In genomic region chr12:69007166-69007857, GRCh38 we compare ENCODE assay signal across 10 cellular contexts.
DNase-seq lines count a peak whose midpoint lies in the region; ATAC-seq, FAIRE-seq and TF ChIP-seq lines count a peak whose summit lies in the region.
"Had no signal": no experiment of that assay in that cellular context is flagged by ENCODE, and none has a peak within 500 bp of the region (broad histone marks: within the 10 kb centered on the region; RNA-seq: fewer than 3 reads in every experiment).

No MANE protein-coding gene starts in this region.

- H2AFZ ChIP-seq in H1 (ENCODE audit: low read length) = no peak overlapping the region

- WGBS in H1 (ENCODE audit: extremely low coverage in 1 of 2, insufficient coverage in 1 of 2, insufficient read length in 1 of 2, insufficient replicate concordance in 2 of 2, low coverage in 1 of 2, low lambda C conversion rate in 2 of 2, missing lambda C conversion rate in 1 of 2), 2 experiments = 26% methylated on average over 10 of the region's 10 CpGs; no CpG with 5 or more reads in 1 of the 2 experiments

- TF ChIP-seq RAD21 in H1 (IDR thresholded peaks at IDR 0.05 in 1 of 2, conservative IDR thresholded peaks at IDR 0.05 in 1 of 2; ENCODE audit: low read depth in 2 of 2, low read length in 2 of 2) = no peak

- no peak overlapping the region; the same call in 1 of the 2 replicates for H2AK5ac ChIP-seq in H1 (ENCODE audit: low read depth, low read length)

- H3K36me3 Mint-ChIP-seq in T-helper 1 cell treated with Interleukin-12 subunit alpha and Interleukin-12 subunit beta and Interleukin-4 antibody, amounts not matched to agents 30 μg/mL and 1 μg/mL, for 36 hours (ENCODE audit: low read depth) = no peaks in the 10 kb centered on the region
- H3K36me3 Mint-ChIP-seq in nephron progenitor cell (ENCODE audit: low read depth) = no peaks in the 10 kb centered on the region
- H3K36me3 Mint-ChIP-seq: CD4-positive, CD25-positive, alpha-beta regulatory T cell had no signal

- no peak for TF ChIP-seq CTCF in H1 (IDR thresholded peaks at IDR 0.05; ENCODE audit: control extremely low read depth in 1 of 3, insufficient read depth in 1 of 3, low read depth in 1 of 3, low read length in 3 of 3)
- TF ChIP-seq CTCF in nephron progenitor cell (IDR thresholded peaks at IDR 0.05) = no peak

- H3K27ac Mint-ChIP-seq in T-helper 1 cell treated with Interleukin-12 subunit alpha and Interleukin-12 subunit beta and Interleukin-4 antibody, amounts not matched to agents 30 μg/mL and 1 μg/mL, for 36 hours = peak overlapping the region; percentile 7
- H3K27ac Mint-ChIP-seq in nephron progenitor cell = peak overlapping the region; percentile 79
- H3K27ac Mint-ChIP-seq: CD4-positive, CD25-positive, alpha-beta regulatory T cell had no signal

- H2BK12ac ChIP-seq in H1 (ENCODE audit: low read depth, low read length) = peak overlapping the region; percentile 52; the same call in 1 of the 2 replicates

- H3K27ac ChIP-seq in H1 (ENCODE audit: low read depth, low read length) = no peak overlapping the region

- H3K79me1 ChIP-seq in H1 (ENCODE audit: low read depth, low read length) = no peaks in the 10 kb centered on the region

- H3K4me1 ChIP-seq in H1 (replicated peaks in 1 of 4; ENCODE audit: control insufficient read depth in 3 of 4, insufficient read depth in 4 of 4, low read length in 3 of 4) = peaks cover 2 to 10% (median 9%) of the 10 kb centered on the region in 4 experiments; a peak in 5 of 7 replicates

- no peak for DNase-seq in T-helper 1 cell
- peak; percentile 38 to 52 for DNase-seq in NCI-H526 (lab: John Stamatoyannopoulos, UW)
- DNase-seq in H1 (ENCODE audit: low read depth in 1 of 2, low spot score in 2 of 2) = peak in 1 of 2 experiments; percentile 49
- DNase-seq in nephron progenitor cell = no peak
- no peak for DNase-seq in RCC 7860 (ENCODE audit: low spot score)
- DNase-seq: CD4-positive, CD25-positive, alpha-beta regulatory T cell had no signal

- no peak overlapping the region for H2BK5ac ChIP-seq in H1 (ENCODE audit: low read depth, low read length)

- H3K4ac ChIP-seq in H1 (replicated peaks; ENCODE audit: insufficient read length, low read depth, low read length) = no peak overlapping the region

- H3K56ac ChIP-seq in H1 (replicated peaks; ENCODE audit: insufficient read length, low read depth, low read length) = no peak overlapping the region

- H2BK15ac ChIP-seq in H1 (ENCODE audit: low read length) = no peak overlapping the region

- no peak overlapping the region for H3K18ac ChIP-seq in H1 (ENCODE audit: extremely low read depth, low read length)

- H3K36me3 ChIP-seq in H1 (ENCODE audit: control insufficient read depth in 2 of 4, insufficient read depth in 4 of 4, low read length in 3 of 4) = no peaks in the 10 kb centered on the region

- H2BK120ac ChIP-seq in H1 (replicated peaks; ENCODE audit: low read depth, low read length) = no peak overlapping the region

- H3K4me3 Mint-ChIP-seq in T-helper 1 cell treated with Interleukin-12 subunit alpha and Interleukin-12 subunit beta and Interleukin-4 antibody, amounts not matched to agents 30 μg/mL and 1 μg/mL, for 36 hours = no peak overlapping the region
- H3K4me3 Mint-ChIP-seq in nephron progenitor cell = peak overlapping the region; percentile 69
- H3K4me3 Mint-ChIP-seq: CD4-positive, CD25-positive, alpha-beta regulatory T cell had no signal

- H3K23me2 ChIP-seq in H1 (ENCODE audit: low read depth, low read length) = no peaks in the 10 kb centered on the region

- H4K5ac ChIP-seq in H1 (ENCODE audit: insufficient read length, low read depth, low read length) = no peak overlapping the region

- no peak overlapping the region for H3K14ac ChIP-seq in H1 (ENCODE audit: insufficient read length)

- TF ChIP-seq POLR2A in H1 (IDR thresholded peaks at IDR 0.05; ENCODE audit: control extremely low read depth in 1 of 2, low read depth in 2 of 2, low read length in 2 of 2) = no peak

- no peak overlapping the region for H4K91ac ChIP-seq in H1 (replicated peaks; ENCODE audit: insufficient read length, low read length)

- no peak for ATAC-seq in GM19467 (IDR thresholded peaks at IDR 0.05; ENCODE audit: unreplicated experiment)
- ATAC-seq in HG02885 (IDR thresholded peaks at IDR 0.05; ENCODE audit: poor library complexity, unreplicated experiment) = no peak

- no peak overlapping the region for H3K23ac ChIP-seq in H1 (ENCODE audit: insufficient read length)

- H4K20me1 ChIP-seq in H1 (replicated peaks in 1 of 2; ENCODE audit: control insufficient read depth in 1 of 2, insufficient read depth in 2 of 2, low read length in 2 of 2) = no peaks in the 10 kb centered on the region

- H3K9ac ChIP-seq in H1 (replicated peaks in 1 of 4; ENCODE audit: extremely low read depth in 1 of 4, low read depth in 3 of 4, low read length in 3 of 4) = peak overlapping the region in 1 of 4 experiments; percentile 17; a peak in 1 of 7 replicates

- POLR2A ChIA-PET in H1 (lab: Charles Lee; ENCODE audit: partially characterized antibody) = interaction anchor here (0.6 kb wide), 1 partner anchor 22 kb away, joined by 3 read pairs; no protein-coding TSS in a partner anchor

- H2BK20ac ChIP-seq in H1 (ENCODE audit: low read length) = no peak overlapping the region

- peak overlapping the region in 1 of 4 experiments; percentile 27; a peak in 3 of 8 replicates for H3K4me3 ChIP-seq in H1 (ENCODE audit: extremely low read depth in 1 of 4, insufficient read depth in 2 of 4, low read depth in 3 of 4, low read length in 4 of 4)

- no peaks in the 10 kb centered on the region for H3K27me3 Mint-ChIP-seq in T-helper 1 cell treated with Interleukin-12 subunit alpha and Interleukin-12 subunit beta and Interleukin-4 antibody, amounts not matched to agents 30 μg/mL and 1 μg/mL, for 36 hours (ENCODE audit: low read depth)
- no peaks in the 10 kb centered on the region for H3K27me3 Mint-ChIP-seq in nephron progenitor cell (ENCODE audit: low read depth, poor library complexity)
- H3K27me3 Mint-ChIP-seq: CD4-positive, CD25-positive, alpha-beta regulatory T cell had no signal

- peaks cover 5% of the 10 kb centered on the region for H3K4me1 Mint-ChIP-seq in T-helper 1 cell treated with Interleukin-12 subunit alpha and Interleukin-12 subunit beta and Interleukin-4 antibody, amounts not matched to agents 30 μg/mL and 1 μg/mL, for 36 hours (ENCODE audit: low read depth)
- H3K4me1 Mint-ChIP-seq in nephron progenitor cell = peaks cover 27% of the 10 kb centered on the region
- H3K4me1 Mint-ChIP-seq: CD4-positive, CD25-positive, alpha-beta regulatory T cell had no signal

- no peaks in the 10 kb centered on the region for H3K9me3 ChIP-seq in H1 (ENCODE audit: insufficient read depth in 2 of 2, low read depth in 1 of 2, low read length in 1 of 2)

- no peak for TF ChIP-seq EP300 in H1 (IDR thresholded peaks at IDR 0.05; ENCODE audit: borderline replicate concordance in 1 of 2, low read depth in 2 of 2, low read length in 2 of 2)

- CTCF ChIA-PET in H1 (lab: Charles Lee; ENCODE audit: partially characterized antibody) = interaction anchor here (0.5 to 1.0 kb wide), 4 partner anchors 8 to 323 kb away, joined by 3 to 4 read pairs (median 4); no protein-coding TSS in a partner anchor

- H3K4me2 ChIP-seq in H1 (ENCODE audit: insufficient read depth in 1 of 2, low read depth in 2 of 2, low read length in 2 of 2) = peak overlapping the region; percentile 55 to 58

- peak; percentile 50 for FAIRE-seq in H1 (lab: Jason Lieb, UNC)
- no peak for FAIRE-seq in RCC 7860 (lab: Jason Lieb, UNC)
- FAIRE-seq: TTC549 had no signal

- no peaks in the 10 kb centered on the region for H3K79me2 ChIP-seq in H1 (ENCODE audit: control insufficient read depth in 1 of 2, insufficient read depth in 2 of 2, low read length in 2 of 2)

- peaks cover 0 to 3% (median under 1%) of the 10 kb centered on the region in 4 experiments; a peak in 3 of 7 replicates for H3K27me3 ChIP-seq in H1 (replicated peaks in 1 of 4; ENCODE audit: control insufficient read depth in 3 of 4, extremely low read depth in 1 of 4, insufficient read depth in 3 of 4, low read length in 3 of 4)

- H3K9me3 Mint-ChIP-seq in T-helper 1 cell treated with Interleukin-12 subunit alpha and Interleukin-12 subunit beta and Interleukin-4 antibody, amounts not matched to agents 30 μg/mL and 1 μg/mL, for 36 hours = peaks cover 2% of the 10 kb centered on the region
- no peaks in the 10 kb centered on the region for H3K9me3 Mint-ChIP-seq in nephron progenitor cell

- H4K8ac ChIP-seq in H1 (ENCODE audit: extremely low read depth, insufficient read depth, low read length) = no peak overlapping the region

TF ChIP-seq in H1, 55 proteins besides CTCF, POLR2A, EP300 and RAD21 (continues in another document):
- no peak for TF ChIP-seq BACH1 (IDR thresholded peaks at IDR 0.05; ENCODE audit: low read length)
- TF ChIP-seq SP1 (IDR thresholded peaks at IDR 0.05; ENCODE audit: low read depth, low read length) = peak; percentile 66; the same call in 1 of the 2 replicates
- no peak for TF ChIP-seq TBP (IDR thresholded peaks at IDR 0.05; ENCODE audit: low read depth, low read length)
- TF ChIP-seq MAX (IDR thresholded peaks at IDR 0.05) = no peak
- no peak for TF ChIP-seq NRF1 (IDR thresholded peaks at IDR 0.05; ENCODE audit: low read depth, low read length)
- TF ChIP-seq SIN3A (conservative IDR thresholded peaks at IDR 0.05 in 1 of 2, IDR thresholded peaks at IDR 0.05 in 1 of 2; ENCODE audit: low read depth in 1 of 2, low read length in 2 of 2) = peak; percentile 60 to 75; a peak in 2 of 4 replicates
- TF ChIP-seq EGR1 (IDR thresholded peaks at IDR 0.05; ENCODE audit: borderline replicate concordance, low read depth, low read length) = peak; percentile 34; the same call in 1 of the 2 replicates
- no peak for TF ChIP-seq CHD2 (IDR thresholded peaks at IDR 0.05; ENCODE audit: low read length)
- TF ChIP-seq JUND (IDR thresholded peaks at IDR 0.05; ENCODE audit: low read length) = peak; percentile 85

Comparison
In these comparisons a context has a peak if more than half of its experiments do, and no peak if none do; other contexts are left out.
1. DNase-seq: peak in NCI-H526 (2 of 2); none in T-helper 1 cell (0 of 5), nephron progenitor cell (single experiment) and RCC 7860 (single experiment).